1 cellular context compared by ENCODE assay signal in genomic region chr16:2428051-2428786, GRCh38.
TF ChIP-seq lines count a peak whose summit lies in the region.

No MANE protein-coding gene starts in this region.

TF ChIP-seq in HepG2, 621 proteins besides CTCF, POLR2A, EP300 and RAD21 (continued from another document):
- TF ChIP-seq, protein P1, sequence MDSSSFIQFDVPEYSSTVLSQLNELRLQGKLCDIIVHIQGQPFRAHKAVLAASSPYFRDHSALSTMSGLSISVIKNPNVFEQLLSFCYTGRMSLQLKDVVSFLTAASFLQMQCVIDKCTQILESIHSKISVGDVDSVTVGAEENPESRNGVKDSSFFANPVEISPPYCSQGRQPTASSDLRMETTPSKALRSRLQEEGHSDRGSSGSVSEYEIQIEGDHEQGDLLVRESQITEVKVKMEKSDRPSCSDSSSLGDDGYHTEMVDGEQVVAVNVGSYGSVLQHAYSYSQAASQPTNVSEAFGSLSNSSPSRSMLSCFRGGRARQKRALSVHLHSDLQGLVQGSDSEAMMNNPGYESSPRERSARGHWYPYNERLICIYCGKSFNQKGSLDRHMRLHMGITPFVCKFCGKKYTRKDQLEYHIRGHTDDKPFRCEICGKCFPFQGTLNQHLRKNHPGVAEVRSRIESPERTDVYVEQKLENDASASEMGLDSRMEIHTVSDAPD (CRISPR knock-in tag; IDR thresholded peaks at IDR 0.05), result 0 out of 2 replicates have a peak, but pooled peaks have one; percentile 68
